ENCODE assay signal across 11 cellular contexts in genomic region chr4:84493092-84493850, GRCh38. TPM values are rescaled to one million over a fixed set of nuclear protein-coding genes. Genes with fewer than 3 reads are reported as not detected.
DNase-seq lines count a peak whose midpoint lies in the region; ATAC-seq and TF ChIP-seq lines count a peak whose summit lies in the region.
"Had no signal": no experiment of that assay in that cellular context is flagged by ENCODE, and none has a peak within 500 bp of the region (broad histone marks: within the 10 kb centered on the region; RNA-seq: fewer than 3 reads in every experiment).

No MANE protein-coding gene starts in this region.

- no peak overlapping the region for H3K4me3 ChIP-seq in BJ (ENCODE audit: low read depth, low read length)
- H3K4me3 ChIP-seq in IMR-90 (ENCODE audit: insufficient read depth, low read depth, low read length): peak overlapping the region; percentile 21; the same call in 1 of the 2 replicates
- peak overlapping the region; percentile 13 to 47 for H3K4me3 ChIP-seq in muscle layer of colon (ENCODE audit: low read depth in 1 of 2, low read length in 2 of 2)
- no peak overlapping the region for H3K4me3 ChIP-seq in Karpas-422 (ENCODE audit: low read length)

- no peaks in the 10 kb centered on the region for H3K36me3 ChIP-seq in BJ (ENCODE audit: control insufficient read depth, insufficient read depth, low read length)
- no peaks in the 10 kb centered on the region for H3K36me3 ChIP-seq in IMR-90 (ENCODE audit: control insufficient read depth, insufficient read depth, low read length)
- H3K36me3 ChIP-seq in muscle layer of colon (ENCODE audit: insufficient read depth, low read length): no peaks in the 10 kb centered on the region
- H3K36me3 ChIP-seq in Karpas-422 (ENCODE audit: insufficient read depth, low read length): no peaks in the 10 kb centered on the region
- H3K36me3 ChIP-seq: neutrophil had no signal

- TF ChIP-seq RAD21 in IMR-90 (IDR thresholded peaks at IDR 0.05; ENCODE audit: low read length): no peak

- no peak overlapping the region for H2BK15ac ChIP-seq in IMR-90 (ENCODE audit: low read depth, low read length)

- no TSS peak for BruUV-seq in IMR-90 (replicated peaks; lab: Mats Ljungman, UMichigan)

- H3K9me3 ChIP-seq in IMR-90 (ENCODE audit: control insufficient read depth, insufficient read depth, low read length): peaks cover 21% of the 10 kb centered on the region
- H3K9me3 ChIP-seq in muscle layer of colon (ENCODE audit: low read length): peaks cover 27% of the 10 kb centered on the region
- no peaks in the 10 kb centered on the region for H3K9me3 ChIP-seq in Karpas-422 (ENCODE audit: low read length)
- H3K9me3 ChIP-seq: neutrophil had no signal

- no peaks in the 10 kb centered on the region for H3K9me2 ChIP-seq in Karpas-422 (replicated peaks; ENCODE audit: insufficient read depth, low read length)

- H3K56ac ChIP-seq in IMR-90 (ENCODE audit: extremely low read depth, insufficient read depth, low read length): no peak overlapping the region

- H3K27me3 ChIP-seq in BJ (ENCODE audit: control insufficient read depth, insufficient read depth, low read length): peaks cover 36% of the 10 kb centered on the region
- peaks cover 62% of the 10 kb centered on the region for H3K27me3 ChIP-seq in IMR-90 (ENCODE audit: control insufficient read depth, insufficient read depth, low read length)
- peaks cover 89 to 90% of the 10 kb centered on the region in 2 donors for H3K27me3 ChIP-seq in muscle layer of colon (ENCODE audit: control insufficient read depth in 1 of 2, insufficient read depth in 2 of 2, low read length in 2 of 2)
- no peaks in the 10 kb centered on the region for H3K27me3 ChIP-seq in Karpas-422 (ENCODE audit: low read length)

- H4K91ac ChIP-seq in IMR-90 (ENCODE audit: insufficient read depth, low read depth, low read length): no peak overlapping the region

- in situ Hi-C loops in IMR-90 (cut with MboI; ENCODE audit: low sequenced_read_pairs): no loop called here

- peak; percentile 25; the same call in 1 of the 2 replicates for ATAC-seq in IMR-90 (ENCODE audit: low read depth)
- ATAC-seq in HG02798 (IDR thresholded peaks at IDR 0.05; ENCODE audit: poor library complexity, unreplicated experiment): no peak

- no peak overlapping the region for H3K4ac ChIP-seq in IMR-90 (ENCODE audit: low read depth, low read length)

- no peak overlapping the region for H2BK5ac ChIP-seq in IMR-90 (ENCODE audit: low read depth, low read length, poor library complexity, severe bottlenecking)

- no peak overlapping the region for H2AK9ac ChIP-seq in IMR-90 (replicated peaks; ENCODE audit: low read depth, low read length, poor library complexity)

- H3K4me2 ChIP-seq in IMR-90 (ENCODE audit: low read depth, low read length) (peak overlapping the region; percentile 83), Karpas-422 (ENCODE audit: low read depth, low read length, poor library complexity, severe bottlenecking) (no peak overlapping the region)

- H3K18ac ChIP-seq in IMR-90 (ENCODE audit: low read depth, low read length): no peak overlapping the region

- POLR2A ChIA-PET in BJ (lab: Charles Lee): no interaction called here
- POLR2A ChIA-PET in IMR-90 (lab: Charles Lee; ENCODE audit: unreplicated experiment): no interaction called here

- H3K79me1 ChIP-seq in IMR-90 (ENCODE audit: low read depth in 1 of 2, low read length in 2 of 2): no peaks in the 10 kb centered on the region

- no peak overlapping the region for H3K23ac ChIP-seq in IMR-90 (ENCODE audit: low read depth, low read length)

- no peak for TF ChIP-seq POLR2A in IMR-90 (IDR thresholded peaks at IDR 0.05; ENCODE audit: low read depth, low read length)

- peak; percentile 20; the same call in 1 of the 2 replicates for TF ChIP-seq CTCF in BJ (IDR thresholded peaks at IDR 0.05; ENCODE audit: insufficient read depth, low read depth, low read length)
- TF ChIP-seq CTCF in IMR-90 (conservative IDR thresholded peaks at IDR 0.05; ENCODE audit: low read depth, low read length): no peak

- H4K8ac ChIP-seq in IMR-90 (ENCODE audit: low read depth in 2 of 2, low read length in 2 of 2): no peak overlapping the region

- intact Hi-C loops in IMR-90 (cut with micrococcal nuclease): no loop called here

- no peak overlapping the region for H3K27ac ChIP-seq in IMR-90 (ENCODE audit: insufficient read depth, low read length)
- H3K27ac ChIP-seq in muscle layer of colon (ENCODE audit: low read depth, low read length): no peak overlapping the region
- no peak overlapping the region for H3K27ac ChIP-seq in Karpas-422 (ENCODE audit: low read length)
- H3K27ac ChIP-seq: neutrophil had no signal

- no peak overlapping the region for H2AK5ac ChIP-seq in IMR-90 (ENCODE audit: low read depth, low read length)

- no peaks in the 10 kb centered on the region for H4K20me1 ChIP-seq in IMR-90 (ENCODE audit: insufficient read depth, low read length)
- no peaks in the 10 kb centered on the region for H4K20me1 ChIP-seq in Karpas-422 (ENCODE audit: insufficient read depth, low read depth, low read length)

- CTCF ChIA-PET in BJ (lab: Yijun Ruan, JAX): interaction anchor here (0.5 to 1.0 kb wide), 2 partner anchors 10 to 1622 kb away, joined by 3 read pairs; no protein-coding TSS in a partner anchor
- CTCF ChIA-PET in IMR-90 (lab: Yijun Ruan, JAX): no interaction called here

- no peak overlapping the region for H3K9ac ChIP-seq in IMR-90 (ENCODE audit: low read depth, low read length)
- no peak overlapping the region for H3K9ac ChIP-seq in muscle layer of colon (ENCODE audit: low read length)
- H3K9ac ChIP-seq in Karpas-422 (ENCODE audit: low read length): no peak overlapping the region

- H3K14ac ChIP-seq in IMR-90 (replicated peaks; ENCODE audit: low read depth, low read length): no peak overlapping the region

- H2AFZ ChIP-seq in IMR-90 (replicated peaks; ENCODE audit: low read length, poor library complexity) (peak overlapping the region; percentile 83), Karpas-422 (ENCODE audit: low read length) (no peak overlapping the region)

- 8% methylated on average over 21 of the region's 62 CpGs; no CpG with 5 or more reads in 1 of the 2 experiments for WGBS in IMR-90 (ENCODE audit: extremely low coverage in 2 of 2, insufficient read length in 1 of 2), 2 experiments

- DNase-seq in BJ (ENCODE audit: low read depth): no peak
- peak; percentile 10 for DNase-seq in IMR-90
- peak; percentile 38 for DNase-seq in dermis blood vessel endothelial cell
- no peak for DNase-seq in HK-2 (ENCODE audit: unreplicated experiment)
- no peak for DNase-seq in Karpas-422
- no peak for DNase-seq in T-helper 1 cell

- dilution Hi-C loops in IMR-90 (cut with HindIII; ENCODE audit: low sequenced_read_pairs, unreplicated experiment): no loop called here

- no peak overlapping the region for H4K5ac ChIP-seq in IMR-90 (ENCODE audit: low read depth, low read length)

- H3K9me1 ChIP-seq in IMR-90 (ENCODE audit: insufficient read depth, low read length): no peaks in the 10 kb centered on the region

- H2BK120ac ChIP-seq in IMR-90 (ENCODE audit: low read depth, low read length): no peak overlapping the region

- H3K4me1 ChIP-seq in IMR-90 (ENCODE audit: control insufficient read depth, insufficient read depth, low read length) (no peaks in the 10 kb centered on the region; the same call in 1 of the 2 replicates), muscle layer of colon (ENCODE audit: insufficient read depth, low read length) (peaks cover 4% of the 10 kb centered on the region), Karpas-422 (ENCODE audit: low read length) (no peaks in the 10 kb centered on the region)

- H3K79me2 ChIP-seq in Karpas-422 (ENCODE audit: low read length): no peaks in the 10 kb centered on the region

- H2BK20ac ChIP-seq in IMR-90 (ENCODE audit: low read depth, low read length): no peak overlapping the region

TF ChIP-seq in IMR-90, 13 proteins besides CTCF, POLR2A, EP300 and RAD21:
- TF ChIP-seq SMC3 (IDR thresholded peaks at IDR 0.05; ENCODE audit: low read depth, low read length): no peak
- TF ChIP-seq MAFK (IDR thresholded peaks at IDR 0.05; ENCODE audit: low read depth, low read length): no peak
- TF ChIP-seq NFE2L2 (IDR thresholded peaks at IDR 0.05; ENCODE audit: low read depth, low read length): no peak
- no peak for TF ChIP-seq FOS (IDR thresholded peaks at IDR 0.05; ENCODE audit: low read depth, low read length)
- TF ChIP-seq BHLHE40 (IDR thresholded peaks at IDR 0.05; ENCODE audit: low read depth, low read length): no peak
- no peak for TF ChIP-seq ELK1 (IDR thresholded peaks at IDR 0.05; ENCODE audit: borderline replicate concordance, low read depth, low read length)
- no peak for TF ChIP-seq CHD1 (IDR thresholded peaks at IDR 0.05; ENCODE audit: low read depth, low read length)
- TF ChIP-seq MXI1 (IDR thresholded peaks at IDR 0.05; ENCODE audit: borderline replicate concordance, low read depth, low read length): no peak
- no peak for TF ChIP-seq USF2 (IDR thresholded peaks at IDR 0.05; ENCODE audit: low read depth, low read length)
- TF ChIP-seq RCOR1 (IDR thresholded peaks at IDR 0.05; ENCODE audit: insufficient replicate concordance, low read length): no peak
- TF ChIP-seq MAZ (IDR thresholded peaks at IDR 0.05; ENCODE audit: borderline replicate concordance, low read depth, low read length): no peak

RNA-seq across cellular contexts. Expression of gene NKX6-1, which starts 5.8 kb away (rescaled TPM):
- 0.02 TPM in 1 of 2 replicates, not detected in the other for polyA plus RNA-seq in BJ (2011; rRNA removed)
- polyA minus RNA-seq in BJ (2011; rRNA and poly(A)+ RNA removed): not detected in 2 replicates
- total RNA-seq in IMR-90 (2012; rRNA removed): under 0.01 TPM in 1 of 2 replicates, not detected in the other
- polyA plus RNA-seq in IMR-90 (2012; rRNA removed): 0.17 and 0.24 TPM in 2 replicates
- polyA plus RNA-seq in IMR-90 (2012; cell fraction: cytosol; rRNA removed): 0.10 and 0.25 TPM in 2 replicates
- 0.17 and 0.22 TPM in 2 replicates for polyA plus RNA-seq in IMR-90 (2012; cell fraction: nucleus; rRNA removed; ENCODE audit: low replicate concordance)
- total RNA-seq in dermis blood vessel endothelial cell: not detected in 2 replicates
- not detected in 2 replicates for total RNA-seq in Karpas-422 (2014; rRNA removed; shearing (Covaris generic); ENCODE audit: low replicate concordance)
- total RNA-seq: activated naive CD4-positive, alpha-beta T cell treated with anti-CD3 and anti-CD28 coated beads, Interleukin-2, amount 50 U/mL, for 72 hours; subcutaneous adipose tissue had no signal

Comparison
In these comparisons a context has a peak if more than half of its experiments do, and no peak if none do; other contexts are left out.
1. DNase-seq: peak in IMR-90 (single experiment) and dermis blood vessel endothelial cell (single experiment); none in BJ (single experiment), HK-2 (single experiment), Karpas-422 (single experiment) and T-helper 1 cell (0 of 5).
2. H3K4me3 ChIP-seq: peak in IMR-90 (single experiment) and muscle layer of colon (2 of 2); none in BJ (single experiment) and Karpas-422 (single experiment).